In the genomic region with DNA sequence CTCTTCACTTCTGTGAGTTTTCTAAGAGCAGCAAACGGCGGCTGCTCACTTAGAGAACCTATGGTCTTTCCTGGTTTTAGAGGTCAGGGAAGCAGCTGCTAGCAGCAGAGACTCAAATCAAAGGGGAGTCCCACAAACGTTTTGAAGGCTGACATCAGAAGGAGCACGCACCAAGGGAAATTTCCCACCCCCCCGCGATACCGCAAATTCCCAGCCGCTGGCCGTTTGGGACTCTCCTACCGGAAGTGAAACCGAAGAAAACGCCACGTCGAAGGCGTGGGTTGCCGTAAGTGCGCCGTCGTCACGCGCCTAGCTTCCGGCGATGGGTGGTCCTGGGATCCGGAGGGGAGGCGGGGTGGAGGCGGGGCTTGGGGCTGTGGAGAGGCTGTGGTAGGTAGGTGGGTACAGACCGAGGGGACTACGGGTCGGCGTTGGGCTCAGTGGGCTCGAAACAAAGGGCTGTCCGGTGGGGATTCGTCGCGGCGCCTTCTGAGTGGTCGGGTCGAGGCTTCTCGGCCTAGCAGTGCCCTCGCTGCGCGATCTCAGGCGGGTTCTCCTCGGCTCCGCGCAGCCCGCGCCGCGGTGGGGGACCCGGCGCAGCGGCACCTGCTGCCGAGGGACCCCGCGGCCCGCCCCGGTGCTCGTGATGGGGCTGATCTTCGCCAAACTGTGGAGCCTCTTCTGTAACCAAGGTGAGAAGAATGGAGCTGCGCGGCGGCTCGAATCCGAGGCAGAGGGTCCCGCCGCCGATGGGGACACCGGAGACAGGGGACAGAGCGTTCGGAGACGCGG, we compare ENCODE assay signal across 1 cellular context.
TF ChIP-seq lines count a peak whose summit lies in the region.

TSS of gene ARL5B (plus strand) at position 440 of the 792 bp plus-strand sequence. CDS start at position 647, 207 bp downstream.

TF ChIP-seq in HepG2, 621 proteins besides CTCF, POLR2A, EP300 and RAD21 (continued from another document and continues in another):
- 0 out of 2 replicates have a peak, but pooled peaks have one; percentile 63 for TF ChIP-seq HES4 (CRISPR knock-in tag; IDR thresholded peaks at IDR 0.05; ENCODE audit: borderline replicate concordance)
- no peak for TF ChIP-seq NFATC3 (CRISPR knock-in tag; IDR thresholded peaks at IDR 0.05)
- peak; percentile 80 for TF ChIP-seq ATF1 (CRISPR knock-in tag; IDR thresholded peaks at IDR 0.05)
- TF ChIP-seq, protein P1, sequence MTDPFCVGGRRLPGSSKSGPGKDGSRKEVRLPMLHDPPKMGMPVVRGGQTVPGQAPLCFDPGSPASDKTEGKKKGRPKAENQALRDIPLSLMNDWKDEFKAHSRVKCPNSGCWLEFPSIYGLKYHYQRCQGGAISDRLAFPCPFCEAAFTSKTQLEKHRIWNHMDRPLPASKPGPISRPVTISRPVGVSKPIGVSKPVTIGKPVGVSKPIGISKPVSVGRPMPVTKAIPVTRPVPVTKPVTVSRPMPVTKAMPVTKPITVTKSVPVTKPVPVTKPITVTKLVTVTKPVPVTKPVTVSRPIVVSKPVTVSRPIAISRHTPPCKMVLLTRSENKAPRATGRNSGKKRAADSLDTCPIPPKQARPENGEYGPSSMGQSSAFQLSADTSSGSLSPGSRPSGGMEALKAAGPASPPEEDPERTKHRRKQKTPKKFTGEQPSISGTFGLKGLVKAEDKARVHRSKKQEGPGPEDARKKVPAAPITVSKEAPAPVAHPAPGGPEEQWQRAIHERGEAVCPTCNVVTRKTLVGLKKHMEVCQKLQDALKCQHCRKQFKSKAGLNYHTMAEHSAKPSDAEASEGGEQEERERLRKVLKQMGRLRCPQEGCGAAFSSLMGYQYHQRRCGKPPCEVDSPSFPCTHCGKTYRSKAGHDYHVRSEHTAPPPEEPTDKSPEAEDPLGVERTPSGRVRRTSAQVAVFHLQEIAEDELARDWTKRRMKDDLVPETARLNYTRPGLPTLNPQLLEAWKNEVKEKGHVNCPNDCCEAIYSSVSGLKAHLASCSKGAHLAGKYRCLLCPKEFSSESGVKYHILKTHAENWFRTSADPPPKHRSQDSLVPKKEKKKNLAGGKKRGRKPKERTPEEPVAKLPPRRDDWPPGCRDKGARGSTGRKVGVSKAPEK (CRISPR knock-in tag; IDR thresholded peaks at IDR 0.05; ENCODE audit: borderline replicate concordance): no peak
- peak; percentile 85 for TF ChIP-seq ZNF724P (CRISPR knock-in tag; IDR thresholded peaks at IDR 0.05; ENCODE audit: borderline replicate concordance)
- TF ChIP-seq ZNF335 (CRISPR knock-in tag; IDR thresholded peaks at IDR 0.05): no peak
- peak; percentile 55; the same call in 1 of the 2 replicates for TF ChIP-seq ZNF670 (CRISPR knock-in tag; IDR thresholded peaks at IDR 0.05; ENCODE audit: borderline replicate concordance)
- TF ChIP-seq HNF1B (CRISPR knock-in tag; IDR thresholded peaks at IDR 0.05): peak; percentile 91
- TF ChIP-seq ZNF101 (CRISPR knock-in tag; IDR thresholded peaks at IDR 0.05; ENCODE audit: borderline replicate concordance, low read depth): no peak
- peak; percentile 87 for TF ChIP-seq KAT8 (CRISPR knock-in tag; IDR thresholded peaks at IDR 0.05)
- TF ChIP-seq RNF219 (CRISPR knock-in tag; IDR thresholded peaks at IDR 0.05): 0 out of 2 replicates have a peak, but pooled peaks have one; percentile 37
- no peak for TF ChIP-seq ZNF598 (CRISPR knock-in tag; IDR thresholded peaks at IDR 0.05; ENCODE audit: borderline replicate concordance)
- TF ChIP-seq CREM (IDR thresholded peaks at IDR 0.05): peak; percentile 84
- TF ChIP-seq CREM (CRISPR knock-in tag; IDR thresholded peaks at IDR 0.05): no peak
- 0 out of 2 replicates have a peak, but pooled peaks have one; percentile 56 for TF ChIP-seq PAXIP1 (CRISPR knock-in tag; conservative IDR thresholded peaks at IDR 0.05)
- peak; percentile 51 for TF ChIP-seq SKI (IDR thresholded peaks at IDR 0.05; ENCODE audit: partially characterized antibody)
- peak; percentile 17; the same call in 1 of the 2 replicates for TF ChIP-seq ZSCAN21 (CRISPR knock-in tag; IDR thresholded peaks at IDR 0.05; ENCODE audit: borderline replicate concordance)
- TF ChIP-seq ATF4 (CRISPR knock-in tag; IDR thresholded peaks at IDR 0.05): peak in 1 of 2 experiments; percentile 71; a peak in 2 of 4 replicates
- TF ChIP-seq ZNF530 (CRISPR knock-in tag; IDR thresholded peaks at IDR 0.05; ENCODE audit: low read depth): no peak
- no peak for TF ChIP-seq GZF1 (CRISPR knock-in tag; IDR thresholded peaks at IDR 0.05)
- peak; percentile 67; the same call in 1 of the 2 replicates for TF ChIP-seq ZNF768 (CRISPR knock-in tag; IDR thresholded peaks at IDR 0.05)
- TF ChIP-seq FOXK1 (CRISPR knock-in tag; IDR thresholded peaks at IDR 0.05; ENCODE audit: borderline replicate concordance, low read depth): peak; percentile 64; the same call in 1 of the 2 replicates
- TF ChIP-seq SOX13 (IDR thresholded peaks at IDR 0.05): 0 out of 2 replicates have a peak, but pooled peaks have one; percentile 28
- peak in 1 of 2 experiments; percentile 64; a peak in 2 of 4 replicates for TF ChIP-seq SOX13 (CRISPR knock-in tag; conservative IDR thresholded peaks at IDR 0.05 in 1 of 2, IDR thresholded peaks at IDR 0.05 in 1 of 2)
- TF ChIP-seq, protein P2, sequence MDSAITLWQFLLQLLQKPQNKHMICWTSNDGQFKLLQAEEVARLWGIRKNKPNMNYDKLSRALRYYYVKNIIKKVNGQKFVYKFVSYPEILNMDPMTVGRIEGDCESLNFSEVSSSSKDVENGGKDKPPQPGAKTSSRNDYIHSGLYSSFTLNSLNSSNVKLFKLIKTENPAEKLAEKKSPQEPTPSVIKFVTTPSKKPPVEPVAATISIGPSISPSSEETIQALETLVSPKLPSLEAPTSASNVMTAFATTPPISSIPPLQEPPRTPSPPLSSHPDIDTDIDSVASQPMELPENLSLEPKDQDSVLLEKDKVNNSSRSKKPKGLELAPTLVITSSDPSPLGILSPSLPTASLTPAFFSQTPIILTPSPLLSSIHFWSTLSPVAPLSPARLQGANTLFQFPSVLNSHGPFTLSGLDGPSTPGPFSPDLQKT (CRISPR knock-in tag; IDR thresholded peaks at IDR 0.05; ENCODE audit: borderline replicate concordance): no peak
- TF ChIP-seq MXI1 (IDR thresholded peaks at IDR 0.05; ENCODE audit: borderline replicate concordance, low read depth, low read length): peak; percentile 76; the same call in 1 of the 3 replicates
- TF ChIP-seq, protein P3, sequence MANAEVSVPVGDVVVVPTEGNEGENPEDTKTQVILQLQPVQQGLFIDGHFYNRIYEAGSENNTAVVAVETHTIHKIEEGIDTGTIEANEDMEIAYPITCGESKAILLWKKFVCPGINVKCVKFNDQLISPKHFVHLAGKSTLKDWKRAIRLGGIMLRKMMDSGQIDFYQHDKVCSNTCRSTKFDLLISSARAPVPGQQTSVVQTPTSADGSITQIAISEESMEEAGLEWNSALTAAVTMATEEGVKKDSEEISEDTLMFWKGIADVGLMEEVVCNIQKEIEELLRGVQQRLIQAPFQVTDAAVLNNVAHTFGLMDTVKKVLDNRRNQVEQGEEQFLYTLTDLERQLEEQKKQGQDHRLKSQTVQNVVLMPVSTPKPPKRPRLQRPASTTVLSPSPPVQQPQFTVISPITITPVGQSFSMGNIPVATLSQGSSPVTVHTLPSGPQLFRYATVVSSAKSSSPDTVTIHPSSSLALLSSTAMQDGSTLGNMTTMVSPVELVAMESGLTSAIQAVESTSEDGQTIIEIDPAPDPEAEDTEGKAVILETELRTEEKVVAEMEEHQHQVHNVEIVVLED (CRISPR knock-in tag; IDR thresholded peaks at IDR 0.05; ENCODE audit: borderline replicate concordance): peak; percentile 97
- peak; percentile 73 for TF ChIP-seq ZNF331 (CRISPR knock-in tag; IDR thresholded peaks at IDR 0.05)
- TF ChIP-seq ZNF580 (CRISPR knock-in tag; IDR thresholded peaks at IDR 0.05; ENCODE audit: borderline replicate concordance, low read depth): no peak
- TF ChIP-seq ZNF121 (CRISPR knock-in tag; IDR thresholded peaks at IDR 0.05): peak; percentile 3
- TF ChIP-seq, protein P4, sequence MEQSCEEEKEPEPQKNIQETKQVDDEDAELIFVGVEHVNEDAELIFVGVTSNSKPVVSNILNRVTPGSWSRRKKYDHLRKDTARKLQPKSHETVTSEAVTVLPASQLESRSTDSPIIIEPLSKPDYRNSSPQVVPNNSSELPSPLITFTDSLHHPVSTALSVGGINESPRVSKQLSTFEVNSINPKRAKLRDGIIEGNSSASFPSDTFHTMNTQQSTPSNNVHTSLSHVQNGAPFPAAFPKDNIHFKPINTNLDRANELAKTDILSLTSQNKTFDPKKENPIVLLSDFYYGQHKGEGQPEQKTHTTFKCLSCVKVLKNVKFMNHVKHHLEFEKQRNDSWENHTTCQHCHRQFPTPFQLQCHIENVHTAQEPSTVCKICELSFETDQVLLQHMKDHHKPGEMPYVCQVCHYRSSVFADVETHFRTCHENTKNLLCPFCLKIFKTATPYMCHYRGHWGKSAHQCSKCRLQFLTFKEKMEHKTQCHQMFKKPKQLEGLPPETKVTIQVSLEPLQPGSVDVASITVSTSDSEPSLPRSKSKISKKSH (CRISPR knock-in tag; IDR thresholded peaks at IDR 0.05; ENCODE audit: borderline replicate concordance): no peak
- TF ChIP-seq ZNF766 (CRISPR knock-in tag; IDR thresholded peaks at IDR 0.05; ENCODE audit: borderline replicate concordance): no peak
- TF ChIP-seq CBX2 (IDR thresholded peaks at IDR 0.05; ENCODE audit: low read depth, low read length): no peak
- no peak for TF ChIP-seq CBX2 (CRISPR knock-in tag; IDR thresholded peaks at IDR 0.05; ENCODE audit: low read depth)
